In the genomic region with DNA sequence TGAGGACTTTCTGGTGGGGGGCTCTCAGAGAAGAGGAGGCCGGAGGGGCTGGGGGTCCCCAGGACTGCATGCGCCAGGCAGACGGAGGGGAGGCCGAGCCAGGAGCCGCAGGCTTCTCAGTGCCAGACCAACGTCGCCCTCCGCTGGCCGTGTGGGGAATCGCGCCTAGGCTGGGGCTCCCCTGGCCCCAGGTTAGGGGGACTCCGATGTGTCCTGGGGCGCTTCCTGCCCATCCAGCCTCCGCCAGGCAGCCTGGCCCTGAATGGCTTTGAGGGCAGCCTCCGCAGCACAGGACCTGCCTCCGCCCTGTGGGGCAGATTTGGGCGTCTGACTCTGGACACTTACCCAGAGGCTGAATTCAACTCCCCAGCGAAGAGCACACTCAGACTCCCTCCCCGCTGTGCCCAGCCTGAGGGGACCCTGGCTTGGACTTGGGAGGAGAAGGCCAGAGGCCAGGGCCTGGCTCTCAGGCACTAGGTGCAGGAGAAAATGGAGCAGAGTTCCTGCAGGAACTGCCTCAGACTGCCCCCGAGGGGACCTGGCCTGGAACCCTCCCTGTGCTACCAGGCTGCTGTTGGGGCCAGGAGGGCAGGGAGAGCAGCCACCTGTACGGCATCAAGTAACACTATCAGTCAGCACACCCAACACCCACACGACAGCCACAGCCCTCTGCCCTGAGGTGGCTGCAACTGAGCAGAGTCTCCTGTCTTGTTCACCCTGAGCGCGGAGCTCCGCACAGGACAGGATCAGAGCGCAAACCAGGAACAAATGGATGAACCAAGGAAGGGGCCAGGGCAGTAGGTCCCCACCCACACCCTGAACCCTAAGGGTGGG, we compare ENCODE assay signal across 9 cellular contexts. TPM values are rescaled to one million over a fixed set of nuclear protein-coding genes. Genes with fewer than 3 reads are reported as not detected.
A peak's percentile ranks its signal among the peaks of the same experiment; 100 is the strongest.
DNase-seq lines count a peak whose midpoint lies in the region; ATAC-seq, FAIRE-seq and TF ChIP-seq lines count a peak whose summit lies in the region.
"Had no signal": no experiment of that assay in that cellular context is flagged by ENCODE, and none has a peak within 500 bp of the region (broad histone marks: within the 10 kb centered on the region; RNA-seq: fewer than 3 reads in every experiment).

No MANE protein-coding gene starts in this region.

- no peaks in the 10 kb centered on the region for H3K4me1 Mint-ChIP-seq in activated naive CD8-positive, alpha-beta T cell treated with anti-CD3 and anti-CD28 coated beads, Interleukin-2, amount 10 ng/mL, durations not matched to agents 7 days and 5 days
- no peaks in the 10 kb centered on the region for H3K4me1 Mint-ChIP-seq in mesothelial cell of epicardium

- H3K9me3 ChIP-seq in small intestine (ENCODE audit: control insufficient read depth, low read depth): no peaks in the 10 kb centered on the region

- no peak for FAIRE-seq in small intestine (lab: Jason Lieb, UNC)
- FAIRE-seq: A204.1 had no signal

- POLR2A ChIA-PET in activated naive CD8-positive, alpha-beta T cell treated with anti-CD3 and anti-CD28 coated beads, Interleukin-2, amount 10 ng/mL, durations not matched to agents 7 days and 5 days (lab: Charles Lee): no interaction called here

- H3K27ac Mint-ChIP-seq in activated naive CD8-positive, alpha-beta T cell treated with anti-CD3 and anti-CD28 coated beads, Interleukin-2, amount 10 ng/mL, durations not matched to agents 7 days and 5 days: no peak overlapping the region
- no peak overlapping the region for H3K27ac Mint-ChIP-seq in mesothelial cell of epicardium

- peaks cover 36% of the 10 kb centered on the region for H3K27me3 Mint-ChIP-seq in activated naive CD8-positive, alpha-beta T cell treated with anti-CD3 and anti-CD28 coated beads, Interleukin-2, amount 10 ng/mL, durations not matched to agents 7 days and 5 days
- peaks cover 18% of the 10 kb centered on the region for H3K27me3 Mint-ChIP-seq in mesothelial cell of epicardium (ENCODE audit: low read depth)

- H3K36me3 Mint-ChIP-seq in activated naive CD8-positive, alpha-beta T cell treated with anti-CD3 and anti-CD28 coated beads, Interleukin-2, amount 10 ng/mL, durations not matched to agents 7 days and 5 days: no peaks in the 10 kb centered on the region
- no peaks in the 10 kb centered on the region for H3K36me3 Mint-ChIP-seq in mesothelial cell of epicardium

- no peak overlapping the region for H3K4me3 ChIP-seq in small intestine (ENCODE audit: low read depth in 1 of 2, low read length in 2 of 2)

- peaks cover 0 to 2% of the 10 kb centered on the region in 2 donors for H3K27me3 ChIP-seq in small intestine (ENCODE audit: control insufficient read depth in 2 of 2, insufficient read depth in 2 of 2, low read length in 2 of 2)

- no peaks in the 10 kb centered on the region for H3K4me1 ChIP-seq in small intestine (ENCODE audit: control insufficient read depth in 2 of 2, insufficient read depth in 1 of 2, low read depth in 1 of 2, low read length in 1 of 2)

- no peaks in the 10 kb centered on the region for H3K36me3 ChIP-seq in small intestine (ENCODE audit: control insufficient read depth in 2 of 2, insufficient read depth in 2 of 2, low read length in 2 of 2)

- WGBS in small intestine, 3 donors: 32 to 37% (median 36%) methylated on average over 21 to 26 of the region's 26 CpGs

- peak; percentile 20 for TF ChIP-seq CTCF in mesothelial cell of epicardium (IDR thresholded peaks at IDR 0.05; ENCODE audit: unreplicated experiment)

- H3K9me3 Mint-ChIP-seq in activated naive CD8-positive, alpha-beta T cell treated with anti-CD3 and anti-CD28 coated beads, Interleukin-2, amount 10 ng/mL, durations not matched to agents 7 days and 5 days: no peaks in the 10 kb centered on the region
- no peaks in the 10 kb centered on the region for H3K9me3 Mint-ChIP-seq in mesothelial cell of epicardium

- no peak for ATAC-seq in activated naive CD8-positive, alpha-beta T cell treated with anti-CD3 and anti-CD28 coated beads, Interleukin-2, amount 10 ng/mL, durations not matched to agents 7 days and 5 days (ENCODE audit: low read depth)
- no peak for ATAC-seq in GM19463 (IDR thresholded peaks at IDR 0.05; ENCODE audit: unreplicated experiment)

- H3K27ac ChIP-seq in small intestine (ENCODE audit: low read depth in 1 of 2, low read length in 1 of 2): no peak overlapping the region

- H3K4me3 Mint-ChIP-seq in activated naive CD8-positive, alpha-beta T cell treated with anti-CD3 and anti-CD28 coated beads, Interleukin-2, amount 10 ng/mL, durations not matched to agents 7 days and 5 days: no peak overlapping the region
- H3K4me3 Mint-ChIP-seq in mesothelial cell of epicardium: no peak overlapping the region

- DNase-seq in DMS 273 (lab: John Stamatoyannopoulos, UW; ENCODE audit: unreplicated experiment): peak; percentile 69
- DNase-seq in DMS 273 treated with DMSO at 0.1 percent for 48 hours (lab: John Stamatoyannopoulos, UW): no peak
- DNase-seq in HK-2 (ENCODE audit: unreplicated experiment): peak; percentile 46
- peak; percentile 62 for DNase-seq in activated naive CD8-positive, alpha-beta T cell treated with anti-CD3 and anti-CD28 coated beads, Interleukin-2, amount 10 ng/mL, durations not matched to agents 7 days and 5 days
- DNase-seq in mesothelial cell of epicardium (ENCODE audit: low spot score in 2 of 2, unreplicated experiment in 2 of 2): peak in 1 of 2 experiments; percentile 19
- DNase-seq in small intestine: no peak
- no peak for DNase-seq in occipital lobe (lab: John Stamatoyannopoulos, UW)

RNA-seq across cellular contexts. Expression of a gene that starts 0.6 kb away (rescaled TPM):
- total RNA-seq in activated naive CD8-positive, alpha-beta T cell treated with anti-CD3 and anti-CD28 coated beads, Interleukin-2, amount 10 ng/mL, durations not matched to agents 7 days and 5 days: not detected
- total RNA-seq in mesothelial cell of epicardium (not detected in 3 replicates), occipital lobe (0.31 TPM)
- polyA plus RNA-seq in small intestine: not detected

Comparison
In these comparisons a context has a peak if more than half of its experiments do, and no peak if none do; other contexts are left out.
1. DNase-seq: peak in DMS 273 (single experiment), HK-2 (single experiment) and activated naive CD8-positive, alpha-beta T cell treated with anti-CD3 and anti-CD28 coated beads, Interleukin-2, amount 10 ng/mL, durations not matched to agents 7 days and 5 days (single experiment); none in DMS 273 treated with DMSO at 0.1 percent for 48 hours (single experiment), small intestine (single experiment) and occipital lobe (single experiment).